Comparison of ENCODE assay signal across 8 cellular contexts in genomic region chr1:157369808-157370521, GRCh38.
DNase-seq lines count a peak whose midpoint lies in the region; ATAC-seq, FAIRE-seq and TF ChIP-seq lines count a peak whose summit lies in the region.

No MANE protein-coding gene starts in this region.

- H3K27ac ChIP-seq in cardiac muscle cell: no peak overlapping the region

- H3K4me1 Mint-ChIP-seq in progenitor cell of endocrine pancreas (ENCODE audit: low read depth): peaks cover 10% of the 10 kb centered on the region

- DNase-seq in D721Med (ENCODE audit: insufficient read length, low spot score): no peak
- DNase-seq in H54 (ENCODE audit: insufficient read length, low spot score): no peak
- peak; percentile 55 for DNase-seq in NCI-H69 (lab: John Stamatoyannopoulos, UW)
- DNase-seq in activated naive CD4-positive, alpha-beta T cell treated with anti-CD3 and anti-CD28 coated beads, Interleukin-2, amount 50 U/mL, for 16 hours: peak; percentile 19
- DNase-seq in cardiac muscle cell (ENCODE audit: low read depth in 1 of 2, low spot score in 1 of 2): peak; percentile 63 to 66
- peak; percentile 48 for DNase-seq in progenitor cell of endocrine pancreas (ENCODE audit: low spot score, unreplicated experiment)
- DNase-seq in activated CD4-positive, CD25-positive, alpha-beta regulatory T cell treated with anti-CD3 and anti-CD28 coated beads, Interleukin-2, amount 50 U/mL, for 72 hours: no peak

- H3K4me3 Mint-ChIP-seq in progenitor cell of endocrine pancreas (ENCODE audit: low read depth): no peak overlapping the region

- H3K36me3 ChIP-seq in cardiac muscle cell: no peaks in the 10 kb centered on the region

- no peaks in the 10 kb centered on the region for H3K27me3 ChIP-seq in cardiac muscle cell

- H3K27me3 Mint-ChIP-seq in progenitor cell of endocrine pancreas: peaks cover 4% of the 10 kb centered on the region

- TF ChIP-seq CTCF in D721Med (IDR thresholded peaks at IDR 0.05; ENCODE audit: insufficient read depth, missing control alignments) (peak; percentile 89), cardiac muscle cell (IDR thresholded peaks at IDR 0.05; ENCODE audit: low read depth, low read length) (peak; percentile 85), progenitor cell of endocrine pancreas (IDR thresholded peaks at IDR 0.05; ENCODE audit: unreplicated experiment) (peak; percentile 92)

- peak; percentile 91 for FAIRE-seq in D721Med (lab: Jason Lieb, UNC)
- peak; percentile 76 for FAIRE-seq in H54 (lab: Jason Lieb, UNC)

- H3K4me1 ChIP-seq in cardiac muscle cell (ENCODE audit: low read depth): peaks cover 3% of the 10 kb centered on the region

- no peak for TF ChIP-seq POLR2A in H54 (IDR thresholded peaks at IDR 0.05; ENCODE audit: low read depth, low read length)

- ATAC-seq in HG02885 (IDR thresholded peaks at IDR 0.05; ENCODE audit: poor library complexity, unreplicated experiment): no peak

- no peak overlapping the region for H3K27ac Mint-ChIP-seq in progenitor cell of endocrine pancreas

- H3K4me3 ChIP-seq in cardiac muscle cell: no peak overlapping the region

- no peaks in the 10 kb centered on the region for H3K36me3 Mint-ChIP-seq in progenitor cell of endocrine pancreas (ENCODE audit: insufficient read depth)

- H3K9me3 ChIP-seq in cardiac muscle cell (ENCODE audit: low read depth): no peaks in the 10 kb centered on the region

- no peaks in the 10 kb centered on the region for H3K9me3 Mint-ChIP-seq in progenitor cell of endocrine pancreas (ENCODE audit: low read depth)

Comparison
In these comparisons a context has a peak if more than half of its experiments do, and no peak if none do; other contexts are left out.
1. DNase-seq: peak in NCI-H69 (single experiment), activated naive CD4-positive, alpha-beta T cell treated with anti-CD3 and anti-CD28 coated beads, Interleukin-2, amount 50 U/mL, for 16 hours (single experiment), cardiac muscle cell (2 of 2) and progenitor cell of endocrine pancreas (single experiment); none in D721Med (single experiment), H54 (single experiment) and activated CD4-positive, CD25-positive, alpha-beta regulatory T cell treated with anti-CD3 and anti-CD28 coated beads, Interleukin-2, amount 50 U/mL, for 72 hours (single experiment).
2. Peak in every context shown above with its lines, with median percentiles within 50 percentile points of each other: CTCF ChIP-seq.